8 cellular contexts compared by ENCODE assay signal in the genomic region with DNA sequence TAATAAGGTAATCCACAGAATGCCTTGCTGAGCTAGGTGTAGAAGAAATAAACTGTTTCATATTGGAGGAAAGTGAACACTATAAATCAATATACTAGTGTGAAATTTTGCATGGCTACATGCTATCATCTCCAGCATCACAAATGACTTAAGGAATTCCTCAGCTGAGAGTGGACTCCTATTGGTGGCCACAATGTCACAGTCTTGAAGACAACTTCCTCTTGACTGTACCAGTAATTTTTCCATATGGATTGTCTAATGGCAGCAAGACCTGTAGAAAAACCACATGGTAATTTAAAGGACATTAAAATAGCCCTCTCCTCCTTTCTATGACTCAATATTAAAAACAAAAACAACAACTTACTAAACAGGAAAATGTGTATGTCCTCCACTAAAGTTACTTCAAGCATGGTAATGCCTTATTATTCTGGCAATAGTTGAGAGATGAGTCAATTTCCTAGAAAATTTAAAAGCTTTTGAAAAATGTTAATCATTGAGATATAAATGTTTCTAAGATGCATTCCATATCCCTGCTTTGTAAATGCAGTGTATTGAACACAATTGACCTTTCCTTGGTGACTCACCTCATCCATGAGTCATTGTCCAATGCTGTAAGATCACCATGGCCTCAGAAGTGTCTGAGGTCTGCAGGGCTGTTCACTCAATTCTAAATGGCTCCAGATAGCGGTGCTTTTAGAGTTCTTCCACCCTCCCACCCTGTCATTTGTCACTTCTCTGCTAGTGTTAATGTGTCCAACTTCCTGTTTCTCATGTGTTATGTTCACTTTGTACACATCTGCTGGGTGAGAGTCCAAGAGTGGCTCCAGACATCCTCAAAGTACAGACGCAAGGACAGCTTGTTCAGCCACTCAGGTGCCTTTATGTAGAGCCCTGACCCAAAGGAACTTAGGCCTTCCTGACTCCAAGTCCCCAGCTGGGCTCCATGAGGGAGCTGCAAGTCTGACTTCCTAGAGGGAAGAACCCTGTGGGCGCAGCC. TPM values are rescaled to one million over a fixed set of nuclear protein-coding genes. Genes with fewer than 3 reads are reported as not detected.
DNase-seq lines count a peak whose midpoint lies in the region; ATAC-seq, FAIRE-seq and TF ChIP-seq lines count a peak whose summit lies in the region.

No MANE protein-coding gene starts in this region.

- TF ChIP-seq POLR2A in GM18505 (IDR thresholded peaks at IDR 0.05; ENCODE audit: borderline replicate concordance, extremely low read depth, insufficient read depth, insufficient read length), result no peak
- no peak for TF ChIP-seq POLR2A in ovary (IDR thresholded peaks at IDR 0.05)

- FAIRE-seq in bronchial epithelial cell (lab: Jason Lieb, UNC), result no peak

- DNase-seq in NCI-H2029 treated with DMSO at 0.1 percent for 48 hours (lab: John Stamatoyannopoulos, UW), result peak; percentile 27
- DNase-seq in bronchial epithelial cell (ENCODE audit: low read depth), result peak; percentile 97
- DNase-seq in psoas muscle, result no peak
- DNase-seq in NCI-H1694 (lab: John Stamatoyannopoulos, UW), result no peak
- DNase-seq in ovary, result no peak

- intact Hi-C loops in psoas muscle (cut with DNase I) (no loop called here), ovary (cut with DNase I) (no loop called here)

- H3K4me1 ChIP-seq in psoas muscle, result peaks cover 14% of the 10 kb centered on the region
- no peaks in the 10 kb centered on the region for H3K4me1 ChIP-seq in ovary (ENCODE audit: insufficient read depth)

- H3K9me3 ChIP-seq in psoas muscle, result no peaks in the 10 kb centered on the region
- H3K9me3 ChIP-seq in ovary, result no peaks in the 10 kb centered on the region

- H3K36me3 ChIP-seq in bronchial epithelial cell (ENCODE audit: control insufficient read depth, insufficient read depth, low read length), result no peaks in the 10 kb centered on the region
- H3K36me3 ChIP-seq in psoas muscle (ENCODE audit: insufficient read depth in 1 of 2, low read depth in 1 of 2), result no peaks in the 10 kb centered on the region
- H3K36me3 ChIP-seq in ovary, result no peaks in the 10 kb centered on the region

- no peak for TF ChIP-seq CTCF in bronchial epithelial cell (IDR thresholded peaks at IDR 0.05; ENCODE audit: insufficient read depth, low read length, severe bottlenecking)
- no peak for TF ChIP-seq CTCF in psoas muscle (IDR thresholded peaks at IDR 0.05)
- no peak for TF ChIP-seq CTCF in ovary (IDR thresholded peaks at IDR 0.05)

- H3K27ac ChIP-seq in psoas muscle, result no peak overlapping the region
- no peak overlapping the region for H3K27ac ChIP-seq in ovary

- H3K27me3 ChIP-seq in bronchial epithelial cell (ENCODE audit: control insufficient read depth, insufficient read depth, low read length) (no peaks in the 10 kb centered on the region), psoas muscle (ENCODE audit: insufficient read depth in 3 of 3, low read length in 2 of 3) (no peaks in the 10 kb centered on the region), ovary (no peaks in the 10 kb centered on the region)

- WGBS in psoas muscle, 3 donors, result 50 to 58% (median 57%) methylated on average over 3 of the region's 3 CpGs
- WGBS in ovary, 3 donors, result 48 to 50% (median 49%) methylated on average over 3 of the region's 3 CpGs

- no peak for TF ChIP-seq EP300 in ovary (IDR thresholded peaks at IDR 0.05)

- ATAC-seq in GM18505 (IDR thresholded peaks at IDR 0.05; ENCODE audit: unreplicated experiment) (peak; percentile 56), psoas muscle (peak; percentile 32 to 74 (median 70)), HG02571 (IDR thresholded peaks at IDR 0.05; ENCODE audit: unreplicated experiment) (no peak), HG03521 (IDR thresholded peaks at IDR 0.05; ENCODE audit: unreplicated experiment) (no peak)

- H3K4me3 ChIP-seq in bronchial epithelial cell (ENCODE audit: low read depth, low read length), result no peak overlapping the region
- H3K4me3 ChIP-seq in psoas muscle, result no peak overlapping the region
- no peak overlapping the region for H3K4me3 ChIP-seq in ovary

RNA-seq across cellular contexts. Expression of a gene that starts 32.8 kb away (rescaled TPM):
- total RNA-seq in bronchial epithelial cell (not detected in 2 replicates), psoas muscle (1 to 10 TPM in 1 of 4 donors, under 1 TPM in 1, not detected in 2; 0.50 to 3.1 TPM), ovary (1 to 10 TPM in 1 of 7 donors, under 1 TPM in 1, not detected in 5; 0.57 to 1.6 TPM)
- polyA plus RNA-seq in psoas muscle (1 to 10 TPM in 1 of 3 donors, under 1 TPM in 2; 0.18 to 1.1 (median 0.84) TPM), ovary (1 to 10 TPM in 1 of 2 donors, not detected in 1; 1.2 TPM)

Comparison
In these comparisons a context has a peak if more than half of its experiments do, and no peak if none do; other contexts are left out.
1. ATAC-seq: peak in GM18505 (single experiment) and psoas muscle (4 of 4); none in HG02571 (single experiment) and HG03521 (single experiment).
2. DNase-seq: peak in NCI-H2029 treated with DMSO at 0.1 percent for 48 hours (single experiment) and bronchial epithelial cell (single experiment); none in psoas muscle (0 of 2), NCI-H1694 (single experiment) and ovary (0 of 5).